ENCODE assay signal across 2 cellular contexts in the genomic region with DNA sequence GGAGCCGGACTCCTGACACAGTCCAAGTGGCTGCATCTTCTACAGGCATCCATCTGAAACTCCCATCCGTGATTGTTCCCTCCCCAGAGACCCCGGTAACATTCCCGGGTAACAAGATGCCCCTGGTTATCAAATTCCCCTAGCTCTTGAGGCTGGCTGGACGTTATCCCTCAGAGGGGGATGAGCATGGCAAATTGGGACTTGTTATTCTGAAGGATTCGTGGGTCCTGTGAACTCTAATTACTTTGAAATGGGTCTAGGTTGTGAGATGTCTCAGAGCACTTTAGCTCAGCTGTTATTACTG.
TF ChIP-seq lines count a peak whose summit lies in the region.

No MANE protein-coding gene starts in this region.

TF ChIP-seq in SK-N-SH, 30 proteins besides CTCF, POLR2A, EP300 and RAD21:
- TF ChIP-seq, protein P1, sequence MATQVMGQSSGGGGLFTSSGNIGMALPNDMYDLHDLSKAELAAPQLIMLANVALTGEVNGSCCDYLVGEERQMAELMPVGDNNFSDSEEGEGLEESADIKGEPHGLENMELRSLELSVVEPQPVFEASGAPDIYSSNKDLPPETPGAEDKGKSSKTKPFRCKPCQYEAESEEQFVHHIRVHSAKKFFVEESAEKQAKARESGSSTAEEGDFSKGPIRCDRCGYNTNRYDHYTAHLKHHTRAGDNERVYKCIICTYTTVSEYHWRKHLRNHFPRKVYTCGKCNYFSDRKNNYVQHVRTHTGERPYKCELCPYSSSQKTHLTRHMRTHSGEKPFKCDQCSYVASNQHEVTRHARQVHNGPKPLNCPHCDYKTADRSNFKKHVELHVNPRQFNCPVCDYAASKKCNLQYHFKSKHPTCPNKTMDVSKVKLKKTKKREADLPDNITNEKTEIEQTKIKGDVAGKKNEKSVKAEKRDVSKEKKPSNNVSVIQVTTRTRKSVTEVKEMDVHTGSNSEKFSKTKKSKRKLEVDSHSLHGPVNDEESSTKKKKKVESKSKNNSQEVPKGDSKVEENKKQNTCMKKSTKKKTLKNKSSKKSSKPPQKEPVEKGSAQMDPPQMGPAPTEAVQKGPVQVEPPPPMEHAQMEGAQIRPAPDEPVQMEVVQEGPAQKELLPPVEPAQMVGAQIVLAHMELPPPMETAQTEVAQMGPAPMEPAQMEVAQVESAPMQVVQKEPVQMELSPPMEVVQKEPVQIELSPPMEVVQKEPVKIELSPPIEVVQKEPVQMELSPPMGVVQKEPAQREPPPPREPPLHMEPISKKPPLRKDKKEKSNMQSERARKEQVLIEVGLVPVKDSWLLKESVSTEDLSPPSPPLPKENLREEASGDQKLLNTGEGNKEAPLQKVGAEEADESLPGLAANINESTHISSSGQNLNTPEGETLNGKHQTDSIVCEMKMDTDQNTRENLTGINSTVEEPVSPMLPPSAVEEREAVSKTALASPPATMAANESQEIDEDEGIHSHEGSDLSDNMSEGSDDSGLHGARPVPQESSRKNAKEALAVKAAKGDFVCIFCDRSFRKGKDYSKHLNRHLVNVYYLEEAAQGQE (IDR thresholded peaks at IDR 0.05; ENCODE audit: low read depth, low read length): no peak
- TF ChIP-seq NRF1 (IDR thresholded peaks at IDR 0.05; ENCODE audit: low read depth, low read length) (no peak), EZH2phosphoT487 (IDR thresholded peaks at IDR 0.05; ENCODE audit: borderline replicate concordance, low read depth) (no peak), GABPA (IDR thresholded peaks at IDR 0.05; ENCODE audit: low read depth) (no peak), MEF2A (IDR thresholded peaks at IDR 0.05; ENCODE audit: borderline replicate concordance, low read depth) (no peak), RXRA (IDR thresholded peaks at IDR 0.05; ENCODE audit: borderline replicate concordance, low read depth) (no peak), MXI1 (IDR thresholded peaks at IDR 0.05; ENCODE audit: low read depth, low read length) (no peak), NFIC (IDR thresholded peaks at IDR 0.05; ENCODE audit: borderline replicate concordance) (no peak), ELF1 (IDR thresholded peaks at IDR 0.05) (no peak), FOXJ3 (CRISPR knock-in tag; IDR thresholded peaks at IDR 0.05) (no peak), TAF1 (IDR thresholded peaks at IDR 0.05; ENCODE audit: borderline replicate concordance, low read depth, low read length) (no peak), ZBTB33 (IDR thresholded peaks at IDR 0.05; ENCODE audit: borderline replicate concordance, low read depth) (no peak), RCOR1 (IDR thresholded peaks at IDR 0.05; ENCODE audit: low read length) (no peak), JUND (IDR thresholded peaks at IDR 0.05) (no peak), USF2 (IDR thresholded peaks at IDR 0.05; ENCODE audit: borderline replicate concordance, low read depth, low read length) (no peak), FOSL2 (IDR thresholded peaks at IDR 0.05; ENCODE audit: borderline replicate concordance, low read depth) (no peak), FOXM1 (IDR thresholded peaks at IDR 0.05; ENCODE audit: low read depth) (no peak), RFX5 (IDR thresholded peaks at IDR 0.05; ENCODE audit: low read length) (no peak)
- TF ChIP-seq, protein P2, sequence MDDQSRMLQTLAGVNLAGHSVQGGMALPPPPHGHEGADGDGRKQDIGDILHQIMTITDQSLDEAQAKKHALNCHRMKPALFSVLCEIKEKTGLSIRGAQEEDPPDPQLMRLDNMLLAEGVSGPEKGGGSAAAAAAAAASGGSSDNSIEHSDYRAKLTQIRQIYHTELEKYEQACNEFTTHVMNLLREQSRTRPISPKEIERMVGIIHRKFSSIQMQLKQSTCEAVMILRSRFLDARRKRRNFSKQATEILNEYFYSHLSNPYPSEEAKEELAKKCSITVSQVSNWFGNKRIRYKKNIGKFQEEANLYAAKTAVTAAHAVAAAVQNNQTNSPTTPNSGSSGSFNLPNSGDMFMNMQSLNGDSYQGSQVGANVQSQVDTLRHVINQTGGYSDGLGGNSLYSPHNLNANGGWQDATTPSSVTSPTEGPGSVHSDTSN (IDR thresholded peaks at IDR 0.05): no peak
- TF ChIP-seq, protein P3, sequence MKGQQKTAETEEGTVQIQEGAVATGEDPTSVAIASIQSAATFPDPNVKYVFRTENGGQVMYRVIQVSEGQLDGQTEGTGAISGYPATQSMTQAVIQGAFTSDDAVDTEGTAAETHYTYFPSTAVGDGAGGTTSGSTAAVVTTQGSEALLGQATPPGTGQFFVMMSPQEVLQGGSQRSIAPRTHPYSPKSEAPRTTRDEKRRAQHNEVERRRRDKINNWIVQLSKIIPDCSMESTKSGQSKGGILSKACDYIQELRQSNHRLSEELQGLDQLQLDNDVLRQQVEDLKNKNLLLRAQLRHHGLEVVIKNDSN (IDR thresholded peaks at IDR 0.05; ENCODE audit: borderline replicate concordance, low read depth): no peak

TF ChIP-seq in SK-N-SH treated with all-trans-retinoic acid at 6 μM for 48 hours, 23 proteins besides CTCF, POLR2A, EP300 and RAD21 (continued from another document):
- TF ChIP-seq, protein P4, sequence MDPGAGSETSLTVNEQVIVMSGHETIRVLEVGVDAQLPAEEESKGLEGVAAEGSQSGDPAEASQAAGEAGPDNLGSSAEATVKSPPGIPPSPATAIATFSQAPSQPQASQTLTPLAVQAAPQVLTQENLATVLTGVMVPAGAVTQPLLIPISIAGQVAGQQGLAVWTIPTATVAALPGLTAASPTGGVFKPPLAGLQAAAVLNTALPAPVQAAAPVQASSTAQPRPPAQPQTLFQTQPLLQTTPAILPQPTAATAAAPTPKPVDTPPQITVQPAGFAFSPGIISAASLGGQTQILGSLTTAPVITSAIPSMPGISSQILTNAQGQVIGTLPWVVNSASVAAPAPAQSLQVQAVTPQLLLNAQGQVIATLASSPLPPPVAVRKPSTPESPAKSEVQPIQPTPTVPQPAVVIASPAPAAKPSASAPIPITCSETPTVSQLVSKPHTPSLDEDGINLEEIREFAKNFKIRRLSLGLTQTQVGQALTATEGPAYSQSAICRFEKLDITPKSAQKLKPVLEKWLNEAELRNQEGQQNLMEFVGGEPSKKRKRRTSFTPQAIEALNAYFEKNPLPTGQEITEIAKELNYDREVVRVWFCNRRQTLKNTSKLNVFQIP (CRISPR knock-in tag; IDR thresholded peaks at IDR 0.05; ENCODE audit: borderline replicate concordance, low read depth): no peak
- TF ChIP-seq ZFP30 (CRISPR knock-in tag; IDR thresholded peaks at IDR 0.05) (no peak), SNAI2 (CRISPR knock-in tag; IDR thresholded peaks at IDR 0.05) (no peak), GLIS3 (CRISPR knock-in tag; IDR thresholded peaks at IDR 0.05) (no peak)
